Comparison of ENCODE assay signal across 2 cellular contexts in genomic region chr10:132931851-132932250, GRCh38. TPM values are rescaled to one million over a fixed set of nuclear protein-coding genes. Genes with fewer than 3 reads are reported as not detected.
"Had no signal": no experiment of that assay in that cellular context is flagged by ENCODE, and none has a peak within 500 bp of the region (broad histone marks: within the 10 kb centered on the region; RNA-seq: fewer than 3 reads in every experiment).

No MANE protein-coding gene starts in this region.

RNA-seq across cellular contexts. Expression of gene CFAP46, which starts 10.5 kb away (rescaled TPM):
- polyA plus RNA-seq: aorta; naive thymus-derived CD4-positive, alpha-beta T cell had no signal
